ENCODE assay signal across 1 cellular context in the genomic region with DNA sequence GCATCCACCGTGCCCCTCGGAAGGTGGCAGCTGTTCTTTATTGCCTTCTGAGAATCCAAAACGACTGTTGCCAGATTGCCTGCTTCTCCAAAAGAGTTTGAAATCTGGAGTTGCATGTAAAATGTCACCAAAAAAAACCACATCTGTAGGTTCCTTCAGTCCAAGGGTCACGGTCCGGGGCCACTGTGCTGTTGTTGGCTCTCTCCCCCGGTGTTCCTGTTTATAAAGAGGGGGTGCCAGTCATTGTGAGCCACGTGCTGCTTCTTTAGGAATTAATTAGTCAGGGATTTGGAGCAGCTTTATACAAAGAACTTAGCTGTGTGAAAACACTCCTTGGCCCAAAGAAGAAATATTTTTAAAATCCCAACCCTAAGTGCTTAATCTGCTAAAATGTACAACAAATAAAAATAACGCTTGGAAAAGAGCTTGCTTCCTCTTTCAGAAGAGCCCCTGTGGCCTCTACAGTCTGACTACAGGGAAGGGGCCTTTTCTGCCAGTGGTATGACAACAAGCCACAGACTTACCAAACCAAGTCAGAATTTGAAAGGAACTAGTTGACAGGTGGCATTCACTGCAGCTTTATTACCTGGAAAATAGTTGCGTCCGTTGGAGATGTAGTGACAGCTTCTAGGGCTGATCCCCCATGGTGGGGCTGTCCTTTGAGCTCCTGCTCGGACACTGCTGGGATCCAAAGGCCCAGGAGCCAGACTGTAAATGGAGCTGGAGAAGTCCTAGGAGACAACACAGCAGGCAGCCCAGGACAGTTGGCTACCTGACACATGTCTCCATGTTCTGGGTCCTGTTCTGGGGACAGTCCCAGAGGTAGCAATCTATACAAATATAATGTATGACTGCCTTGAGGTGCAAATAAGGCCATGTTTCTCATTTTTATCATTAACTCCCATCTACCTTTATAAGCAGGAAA.
A peak's percentile ranks its signal among the peaks of the same experiment; 100 is the strongest.
TF ChIP-seq lines count a peak whose summit lies in the region.

No MANE protein-coding gene starts in this region.

TF ChIP-seq in HepG2, 621 proteins besides CTCF, POLR2A, EP300 and RAD21 (continued from another document and continues in another):
- TF ChIP-seq, protein P1, sequence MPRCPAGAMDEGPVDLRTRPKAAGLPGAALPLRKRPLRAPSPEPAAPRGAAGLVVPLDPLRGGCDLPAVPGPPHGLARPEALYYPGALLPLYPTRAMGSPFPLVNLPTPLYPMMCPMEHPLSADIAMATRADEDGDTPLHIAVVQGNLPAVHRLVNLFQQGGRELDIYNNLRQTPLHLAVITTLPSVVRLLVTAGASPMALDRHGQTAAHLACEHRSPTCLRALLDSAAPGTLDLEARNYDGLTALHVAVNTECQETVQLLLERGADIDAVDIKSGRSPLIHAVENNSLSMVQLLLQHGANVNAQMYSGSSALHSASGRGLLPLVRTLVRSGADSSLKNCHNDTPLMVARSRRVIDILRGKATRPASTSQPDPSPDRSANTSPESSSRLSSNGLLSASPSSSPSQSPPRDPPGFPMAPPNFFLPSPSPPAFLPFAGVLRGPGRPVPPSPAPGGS (CRISPR knock-in tag; IDR thresholded peaks at IDR 0.05) = no peak
- TF ChIP-seq MIER3 (CRISPR knock-in tag; IDR thresholded peaks at IDR 0.05; ENCODE audit: borderline replicate concordance) (no peak), PCBP2 (optimal IDR thresholded peaks at IDR 0.05; ENCODE audit: low read depth, low read length, poor library complexity, severe bottlenecking) (no peak), ZNF891 (CRISPR knock-in tag; IDR thresholded peaks at IDR 0.05) (no peak), U2AF1 (optimal IDR thresholded peaks at IDR 0.05; ENCODE audit: low read depth, low read length) (no peak), GTF3A (CRISPR knock-in tag; conservative IDR thresholded peaks at IDR 0.05) (no peak), ZNF883 (CRISPR knock-in tag; IDR thresholded peaks at IDR 0.05; ENCODE audit: not compliant biosample characterization) (no peak), ZFP1 (CRISPR knock-in tag; IDR thresholded peaks at IDR 0.05) (no peak), NFE2L2 (IDR thresholded peaks at IDR 0.05; ENCODE audit: low read length) (no peak), MEIS1 (CRISPR knock-in tag; IDR thresholded peaks at IDR 0.05; ENCODE audit: borderline replicate concordance) (no peak), PAX8 (CRISPR knock-in tag; IDR thresholded peaks at IDR 0.05; ENCODE audit: borderline replicate concordance) (no peak), ZMYM3 (CRISPR knock-in tag; IDR thresholded peaks at IDR 0.05) (0 out of 2 replicates have a peak, but pooled peaks have one; percentile 23), KDM1A (CRISPR knock-in tag; IDR thresholded peaks at IDR 0.05) (no peak), DR1 (CRISPR knock-in tag; IDR thresholded peaks at IDR 0.05) (no peak), SCMH1 (CRISPR knock-in tag; IDR thresholded peaks at IDR 0.05; ENCODE audit: borderline replicate concordance) (no peak), ZNF558 (CRISPR knock-in tag; IDR thresholded peaks at IDR 0.05; ENCODE audit: borderline replicate concordance) (no peak), ELF1 (CRISPR knock-in tag; IDR thresholded peaks at IDR 0.05) (0 out of 2 replicates have a peak, but pooled peaks have one; percentile 19), ZFX (CRISPR knock-in tag; IDR thresholded peaks at IDR 0.05; ENCODE audit: low read depth) (no peak), GABPB1 (CRISPR knock-in tag; IDR thresholded peaks at IDR 0.05) (no peak), ZNF496 (CRISPR knock-in tag; IDR thresholded peaks at IDR 0.05; ENCODE audit: insufficient replicate concordance) (no peak), RBAK (CRISPR knock-in tag; IDR thresholded peaks at IDR 0.05) (no peak), MYNN (CRISPR knock-in tag; IDR thresholded peaks at IDR 0.05; ENCODE audit: low read depth) (no peak), RARG (CRISPR knock-in tag; IDR thresholded peaks at IDR 0.05; ENCODE audit: low read depth) (no peak), HNRNPL (IDR thresholded peaks at IDR 0.05; ENCODE audit: low read depth, low read length) (0 out of 2 replicates have a peak, but pooled peaks have one; percentile 17), ZNF557 (CRISPR knock-in tag; IDR thresholded peaks at IDR 0.05) (no peak), KDM5B (CRISPR knock-in tag; IDR thresholded peaks at IDR 0.05; ENCODE audit: borderline replicate concordance) (peak; percentile 16; the same call in 1 of the 2 replicates), ZNF550 (CRISPR knock-in tag; IDR thresholded peaks at IDR 0.05; ENCODE audit: borderline replicate concordance) (no peak), TARDBP (CRISPR knock-in tag; IDR thresholded peaks at IDR 0.05) (0 out of 2 replicates have a peak, but pooled peaks have one; percentile 40), HOXA5 (CRISPR knock-in tag; IDR thresholded peaks at IDR 0.05) (no peak), FOXP1 (IDR thresholded peaks at IDR 0.05) (no peak), FOXP1 (CRISPR knock-in tag; IDR thresholded peaks at IDR 0.05) (peak; percentile 44; the same call in 1 of the 2 replicates), DNMT3B (CRISPR knock-in tag; conservative IDR thresholded peaks at IDR 0.05) (no peak), NCOA1 (CRISPR knock-in tag; IDR thresholded peaks at IDR 0.05) (no peak), PHF20 (CRISPR knock-in tag; IDR thresholded peaks at IDR 0.05) (peak; percentile 10; the same call in 1 of the 2 replicates), HNF4G (IDR thresholded peaks at IDR 0.05; ENCODE audit: borderline replicate concordance, low read depth, low read length) (peak; percentile 54; the same call in 1 of the 2 replicates), HNF4G (CRISPR knock-in tag; IDR thresholded peaks at IDR 0.05; ENCODE audit: borderline replicate concordance, low read depth) (no peak), NCOR1 (IDR thresholded peaks at IDR 0.05; ENCODE audit: borderline replicate concordance, low read length) (peak; percentile 32; the same call in 1 of the 2 replicates), ZNF143 (CRISPR knock-in tag; IDR thresholded peaks at IDR 0.05) (no peak), SP5 (CRISPR knock-in tag; IDR thresholded peaks at IDR 0.05; ENCODE audit: borderline replicate concordance, low read depth) (no peak), SAP130 (CRISPR knock-in tag; IDR thresholded peaks at IDR 0.05; ENCODE audit: low read depth) (peak; percentile 51), TRIM24 (CRISPR knock-in tag; IDR thresholded peaks at IDR 0.05) (no peak)
- TF ChIP-seq, protein P2, sequence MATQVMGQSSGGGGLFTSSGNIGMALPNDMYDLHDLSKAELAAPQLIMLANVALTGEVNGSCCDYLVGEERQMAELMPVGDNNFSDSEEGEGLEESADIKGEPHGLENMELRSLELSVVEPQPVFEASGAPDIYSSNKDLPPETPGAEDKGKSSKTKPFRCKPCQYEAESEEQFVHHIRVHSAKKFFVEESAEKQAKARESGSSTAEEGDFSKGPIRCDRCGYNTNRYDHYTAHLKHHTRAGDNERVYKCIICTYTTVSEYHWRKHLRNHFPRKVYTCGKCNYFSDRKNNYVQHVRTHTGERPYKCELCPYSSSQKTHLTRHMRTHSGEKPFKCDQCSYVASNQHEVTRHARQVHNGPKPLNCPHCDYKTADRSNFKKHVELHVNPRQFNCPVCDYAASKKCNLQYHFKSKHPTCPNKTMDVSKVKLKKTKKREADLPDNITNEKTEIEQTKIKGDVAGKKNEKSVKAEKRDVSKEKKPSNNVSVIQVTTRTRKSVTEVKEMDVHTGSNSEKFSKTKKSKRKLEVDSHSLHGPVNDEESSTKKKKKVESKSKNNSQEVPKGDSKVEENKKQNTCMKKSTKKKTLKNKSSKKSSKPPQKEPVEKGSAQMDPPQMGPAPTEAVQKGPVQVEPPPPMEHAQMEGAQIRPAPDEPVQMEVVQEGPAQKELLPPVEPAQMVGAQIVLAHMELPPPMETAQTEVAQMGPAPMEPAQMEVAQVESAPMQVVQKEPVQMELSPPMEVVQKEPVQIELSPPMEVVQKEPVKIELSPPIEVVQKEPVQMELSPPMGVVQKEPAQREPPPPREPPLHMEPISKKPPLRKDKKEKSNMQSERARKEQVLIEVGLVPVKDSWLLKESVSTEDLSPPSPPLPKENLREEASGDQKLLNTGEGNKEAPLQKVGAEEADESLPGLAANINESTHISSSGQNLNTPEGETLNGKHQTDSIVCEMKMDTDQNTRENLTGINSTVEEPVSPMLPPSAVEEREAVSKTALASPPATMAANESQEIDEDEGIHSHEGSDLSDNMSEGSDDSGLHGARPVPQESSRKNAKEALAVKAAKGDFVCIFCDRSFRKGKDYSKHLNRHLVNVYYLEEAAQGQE (IDR thresholded peaks at IDR 0.05; ENCODE audit: borderline replicate concordance in 1 of 2, low read depth in 1 of 2, low read length in 2 of 2) = no peak
- TF ChIP-seq, protein P3, sequence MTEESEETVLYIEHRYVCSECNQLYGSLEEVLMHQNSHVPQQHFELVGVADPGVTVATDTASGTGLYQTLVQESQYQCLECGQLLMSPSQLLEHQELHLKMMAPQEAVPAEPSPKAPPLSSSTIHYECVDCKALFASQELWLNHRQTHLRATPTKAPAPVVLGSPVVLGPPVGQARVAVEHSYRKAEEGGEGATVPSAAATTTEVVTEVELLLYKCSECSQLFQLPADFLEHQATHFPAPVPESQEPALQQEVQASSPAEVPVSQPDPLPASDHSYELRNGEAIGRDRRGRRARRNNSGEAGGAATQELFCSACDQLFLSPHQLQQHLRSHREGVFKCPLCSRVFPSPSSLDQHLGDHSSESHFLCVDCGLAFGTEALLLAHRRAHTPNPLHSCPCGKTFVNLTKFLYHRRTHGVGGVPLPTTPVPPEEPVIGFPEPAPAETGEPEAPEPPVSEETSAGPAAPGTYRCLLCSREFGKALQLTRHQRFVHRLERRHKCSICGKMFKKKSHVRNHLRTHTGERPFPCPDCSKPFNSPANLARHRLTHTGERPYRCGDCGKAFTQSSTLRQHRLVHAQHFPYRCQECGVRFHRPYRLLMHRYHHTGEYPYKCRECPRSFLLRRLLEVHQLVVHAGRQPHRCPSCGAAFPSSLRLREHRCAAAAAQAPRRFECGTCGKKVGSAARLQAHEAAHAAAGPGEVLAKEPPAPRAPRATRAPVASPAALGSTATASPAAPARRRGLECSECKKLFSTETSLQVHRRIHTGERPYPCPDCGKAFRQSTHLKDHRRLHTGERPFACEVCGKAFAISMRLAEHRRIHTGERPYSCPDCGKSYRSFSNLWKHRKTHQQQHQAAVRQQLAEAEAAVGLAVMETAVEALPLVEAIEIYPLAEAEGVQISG (CRISPR knock-in tag; IDR thresholded peaks at IDR 0.05) = no peak
- TF ChIP-seq, protein P4, sequence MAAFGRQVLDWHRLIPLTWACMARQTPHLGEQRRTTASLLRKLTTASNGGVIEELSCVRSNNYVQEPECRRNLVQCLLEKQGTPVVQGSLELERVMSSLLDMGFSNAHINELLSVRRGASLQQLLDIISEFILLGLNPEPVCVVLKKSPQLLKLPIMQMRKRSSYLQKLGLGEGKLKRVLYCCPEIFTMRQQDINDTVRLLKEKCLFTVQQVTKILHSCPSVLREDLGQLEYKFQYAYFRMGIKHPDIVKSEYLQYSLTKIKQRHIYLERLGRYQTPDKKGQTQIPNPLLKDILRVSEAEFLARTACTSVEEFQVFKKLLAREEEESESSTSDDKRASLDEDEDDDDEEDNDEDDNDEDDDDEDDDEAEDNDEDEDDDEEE (CRISPR knock-in tag; IDR thresholded peaks at IDR 0.05) = no peak
- TF ChIP-seq, protein P5, sequence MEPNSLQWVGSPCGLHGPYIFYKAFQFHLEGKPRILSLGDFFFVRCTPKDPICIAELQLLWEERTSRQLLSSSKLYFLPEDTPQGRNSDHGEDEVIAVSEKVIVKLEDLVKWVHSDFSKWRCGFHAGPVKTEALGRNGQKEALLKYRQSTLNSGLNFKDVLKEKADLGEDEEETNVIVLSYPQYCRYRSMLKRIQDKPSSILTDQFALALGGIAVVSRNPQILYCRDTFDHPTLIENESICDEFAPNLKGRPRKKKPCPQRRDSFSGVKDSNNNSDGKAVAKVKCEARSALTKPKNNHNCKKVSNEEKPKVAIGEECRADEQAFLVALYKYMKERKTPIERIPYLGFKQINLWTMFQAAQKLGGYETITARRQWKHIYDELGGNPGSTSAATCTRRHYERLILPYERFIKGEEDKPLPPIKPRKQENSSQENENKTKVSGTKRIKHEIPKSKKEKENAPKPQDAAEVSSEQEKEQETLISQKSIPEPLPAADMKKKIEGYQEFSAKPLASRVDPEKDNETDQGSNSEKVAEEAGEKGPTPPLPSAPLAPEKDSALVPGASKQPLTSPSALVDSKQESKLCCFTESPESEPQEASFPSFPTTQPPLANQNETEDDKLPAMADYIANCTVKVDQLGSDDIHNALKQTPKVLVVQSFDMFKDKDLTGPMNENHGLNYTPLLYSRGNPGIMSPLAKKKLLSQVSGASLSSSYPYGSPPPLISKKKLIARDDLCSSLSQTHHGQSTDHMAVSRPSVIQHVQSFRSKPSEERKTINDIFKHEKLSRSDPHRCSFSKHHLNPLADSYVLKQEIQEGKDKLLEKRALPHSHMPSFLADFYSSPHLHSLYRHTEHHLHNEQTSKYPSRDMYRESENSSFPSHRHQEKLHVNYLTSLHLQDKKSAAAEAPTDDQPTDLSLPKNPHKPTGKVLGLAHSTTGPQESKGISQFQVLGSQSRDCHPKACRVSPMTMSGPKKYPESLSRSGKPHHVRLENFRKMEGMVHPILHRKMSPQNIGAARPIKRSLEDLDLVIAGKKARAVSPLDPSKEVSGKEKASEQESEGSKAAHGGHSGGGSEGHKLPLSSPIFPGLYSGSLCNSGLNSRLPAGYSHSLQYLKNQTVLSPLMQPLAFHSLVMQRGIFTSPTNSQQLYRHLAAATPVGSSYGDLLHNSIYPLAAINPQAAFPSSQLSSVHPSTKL (CRISPR knock-in tag; IDR thresholded peaks at IDR 0.05) = peak; percentile 37; the same call in 1 of the 2 replicates
- TF ChIP-seq, protein P6, sequence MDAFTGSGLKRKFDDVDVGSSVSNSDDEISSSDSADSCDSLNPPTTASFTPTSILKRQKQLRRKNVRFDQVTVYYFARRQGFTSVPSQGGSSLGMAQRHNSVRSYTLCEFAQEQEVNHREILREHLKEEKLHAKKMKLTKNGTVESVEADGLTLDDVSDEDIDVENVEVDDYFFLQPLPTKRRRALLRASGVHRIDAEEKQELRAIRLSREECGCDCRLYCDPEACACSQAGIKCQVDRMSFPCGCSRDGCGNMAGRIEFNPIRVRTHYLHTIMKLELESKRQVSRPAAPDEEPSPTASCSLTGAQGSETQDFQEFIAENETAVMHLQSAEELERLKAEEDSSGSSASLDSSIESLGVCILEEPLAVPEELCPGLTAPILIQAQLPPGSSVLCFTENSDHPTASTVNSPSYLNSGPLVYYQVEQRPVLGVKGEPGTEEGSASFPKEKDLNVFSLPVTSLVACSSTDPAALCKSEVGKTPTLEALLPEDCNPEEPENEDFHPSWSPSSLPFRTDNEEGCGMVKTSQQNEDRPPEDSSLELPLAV (CRISPR knock-in tag; conservative IDR thresholded peaks at IDR 0.05; ENCODE audit: low read depth) = no peak
- TF ChIP-seq, protein P7, sequence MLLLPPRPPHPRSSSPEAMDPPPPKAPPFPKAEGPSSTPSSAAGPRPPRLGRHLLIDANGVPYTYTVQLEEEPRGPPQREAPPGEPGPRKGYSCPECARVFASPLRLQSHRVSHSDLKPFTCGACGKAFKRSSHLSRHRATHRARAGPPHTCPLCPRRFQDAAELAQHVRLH (CRISPR knock-in tag; IDR thresholded peaks at IDR 0.05; ENCODE audit: borderline replicate concordance, low read depth) = no peak
- TF ChIP-seq, protein P8, sequence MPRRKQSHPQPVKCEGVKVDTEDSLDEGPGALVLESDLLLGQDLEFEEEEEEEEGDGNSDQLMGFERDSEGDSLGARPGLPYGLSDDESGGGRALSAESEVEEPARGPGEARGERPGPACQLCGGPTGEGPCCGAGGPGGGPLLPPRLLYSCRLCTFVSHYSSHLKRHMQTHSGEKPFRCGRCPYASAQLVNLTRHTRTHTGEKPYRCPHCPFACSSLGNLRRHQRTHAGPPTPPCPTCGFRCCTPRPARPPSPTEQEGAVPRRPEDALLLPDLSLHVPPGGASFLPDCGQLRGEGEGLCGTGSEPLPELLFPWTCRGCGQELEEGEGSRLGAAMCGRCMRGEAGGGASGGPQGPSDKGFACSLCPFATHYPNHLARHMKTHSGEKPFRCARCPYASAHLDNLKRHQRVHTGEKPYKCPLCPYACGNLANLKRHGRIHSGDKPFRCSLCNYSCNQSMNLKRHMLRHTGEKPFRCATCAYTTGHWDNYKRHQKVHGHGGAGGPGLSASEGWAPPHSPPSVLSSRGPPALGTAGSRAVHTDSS (CRISPR knock-in tag; conservative IDR thresholded peaks at IDR 0.05) = no peak
